ENCODE assay signal across 8 cellular contexts in genomic region chr22:25804676-25805075, GRCh38.
"Had no signal": no experiment of that assay in that cellular context is flagged by ENCODE, and none has a peak within 500 bp of the region (broad histone marks: within the 10 kb centered on the region; RNA-seq: fewer than 3 reads in every experiment).

No MANE protein-coding gene starts in this region.

- H3K9me3 ChIP-seq: HAP-1 had no signal

- H3K27ac ChIP-seq: HL-60 had no signal

- H3K36me3 ChIP-seq: HAP-1 had no signal

- ATAC-seq: GM23338, HCT116, HepG2 had no signal

- H3K9me3 Mint-ChIP-seq: GM23338 had no signal

- H2AFZ ChIP-seq: GM23338 had no signal

- H3K27ac Mint-ChIP-seq: GM23338, HFFc6, IgD-negative memory B cell had no signal

- H3K4me1 ChIP-seq: HAP-1 had no signal

- H3K4me3 ChIP-seq: GM23338, HAP-1 had no signal

- DNase-seq: H7, HFFc6 had no signal

- H3K4me1 Mint-ChIP-seq: GM23338, IgD-negative memory B cell had no signal

- H3K36me3 Mint-ChIP-seq: IgD-negative memory B cell had no signal

- H3K4me2 ChIP-seq: GM23338 had no signal

- H3K4me3 Mint-ChIP-seq: GM23338, HFFc6, IgD-negative memory B cell had no signal
